In the genomic region with DNA sequence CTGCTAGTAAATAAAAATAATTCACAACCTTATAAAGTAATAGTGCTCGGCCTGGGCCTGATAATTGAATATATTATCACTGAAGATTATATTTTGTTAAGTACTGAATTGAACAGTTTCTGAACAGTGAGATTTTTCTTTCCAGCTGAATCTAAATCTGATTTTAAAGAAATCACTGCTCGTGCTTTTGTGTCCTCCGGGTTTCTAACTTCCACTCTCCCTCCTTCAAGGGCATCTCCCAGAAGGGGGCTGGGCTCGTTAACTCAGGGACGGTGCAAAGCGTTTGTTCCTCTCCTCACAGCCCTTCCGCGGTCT, we compare ENCODE assay signal across 8 cellular contexts. TPM values are rescaled to one million over a fixed set of nuclear protein-coding genes. Genes with fewer than 3 reads are reported as not detected.
DNase-seq lines count a peak whose midpoint lies in the region; FAIRE-seq and TF ChIP-seq lines count a peak whose summit lies in the region.

No MANE protein-coding gene starts in this region.

- TF ChIP-seq POLR2A in erythroblast (IDR thresholded peaks at IDR 0.05; ENCODE audit: low read length): no peak

- peaks cover 24% of the 10 kb centered on the region for H3K4me1 ChIP-seq in adipocyte (ENCODE audit: control insufficient read depth, insufficient read depth, low read length)
- H3K4me1 ChIP-seq in kidney (ENCODE audit: control insufficient read depth in 1 of 2, insufficient read depth in 1 of 2, low read depth in 1 of 2, low read length in 2 of 2): peaks cover 4 to 8% of the 10 kb centered on the region in 2 donors

- H3K4me3 ChIP-seq in adipocyte (ENCODE audit: low read length): peak overlapping the region; percentile 100
- peak overlapping the region; percentile 51 to 84 for H3K4me3 ChIP-seq in kidney (ENCODE audit: low read length in 2 of 2)

- H3K9ac ChIP-seq in adipocyte (ENCODE audit: low read length) (peak overlapping the region; percentile 99), kidney (ENCODE audit: low read length in 2 of 2) (peak overlapping the region; percentile 8 to 87)

- intact Hi-C loops in kidney (cut with DNase I): no loop called here

- H3K9me3 ChIP-seq in adipocyte (ENCODE audit: control insufficient read depth, low read length) (no peaks in the 10 kb centered on the region), kidney (ENCODE audit: control insufficient read depth in 1 of 2, low read length in 2 of 2) (no peaks in the 10 kb centered on the region)

- TF ChIP-seq CTCF in kidney (IDR thresholded peaks at IDR 0.05; ENCODE audit: borderline replicate concordance, extremely low read depth, insufficient read depth): no peak

- H3K36me3 ChIP-seq in adipocyte (ENCODE audit: control insufficient read depth, insufficient read depth, low read length, severe bottlenecking): no peaks in the 10 kb centered on the region
- H3K36me3 ChIP-seq in kidney (ENCODE audit: control insufficient read depth in 1 of 2, insufficient read depth in 2 of 2, low read length in 2 of 2): no peaks in the 10 kb centered on the region

- DNase-seq in NCI-H345 treated with DMSO at 0.1 percent for 48 hours (lab: John Stamatoyannopoulos, UW; ENCODE audit: unreplicated experiment) (peak; percentile 63), NCI-H345 (lab: John Stamatoyannopoulos, UW) (no peak), adipocyte (ENCODE audit: low read depth) (no peak), kidney (no peak), substantia nigra (lab: John Stamatoyannopoulos, UW) (no peak), erythroblast (lab: John Stamatoyannopoulos, UW) (no peak), AML-193 (lab: John Stamatoyannopoulos, UW) (no peak)
- no peak for DNase-seq in NK-92 treated with Interleukin-12 subunit alpha and Interleukin-12 subunit beta, amount 100 ng/mL, for 24 hours (lab: John Stamatoyannopoulos, UW)

- H3K27me3 ChIP-seq in adipocyte (replicated peaks; ENCODE audit: control insufficient read depth, insufficient read depth, low read length): no peaks in the 10 kb centered on the region

- FAIRE-seq in kidney (lab: Jason Lieb, UNC): no peak

- H3K27ac ChIP-seq in kidney (ENCODE audit: low read depth in 2 of 2, low read length in 2 of 2): peak overlapping the region; percentile 93 to 96
- peak overlapping the region; percentile 97 for H3K27ac ChIP-seq in substantia nigra (ENCODE audit: low read depth, low read length, poor library complexity, severe bottlenecking)

RNA-seq across cellular contexts. Expression of a gene that starts 0.8 kb away (rescaled TPM):
- total RNA-seq in kidney: 46.4 TPM
- 8.0 TPM for polyA plus RNA-seq in kidney (ENCODE audit: insufficient read depth, low read depth, low replicate concordance)
